ENCODE assay signal across 17 cellular contexts in the genomic region with DNA sequence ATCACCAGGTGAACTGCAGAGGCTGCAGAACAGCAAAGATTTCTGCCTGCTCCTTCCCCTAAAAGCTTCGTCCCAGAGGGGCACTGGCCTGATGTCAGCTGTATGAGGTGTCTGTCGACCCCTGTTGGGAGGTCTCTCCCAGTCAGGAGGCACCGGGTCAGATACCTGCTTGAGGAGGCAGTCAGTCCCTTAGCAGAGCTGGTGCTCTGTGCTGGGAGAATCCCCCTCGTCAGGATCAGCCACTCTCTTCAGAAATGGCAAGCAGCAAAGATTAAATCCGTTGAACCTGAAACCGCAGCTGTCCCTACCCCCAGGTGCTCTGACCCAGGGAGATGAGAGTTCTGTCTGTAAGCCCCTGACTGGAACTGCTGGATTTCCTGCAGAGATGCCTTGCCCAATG.
DNase-seq lines count a peak whose midpoint lies in the region; ATAC-seq, FAIRE-seq and TF ChIP-seq lines count a peak whose summit lies in the region.
"Had no signal": no experiment of that assay in that cellular context is flagged by ENCODE, and none has a peak within 500 bp of the region (broad histone marks: within the 10 kb centered on the region; RNA-seq: fewer than 3 reads in every experiment).

No MANE protein-coding gene starts in this region.

- H3K36me3 ChIP-seq in GM23338 (ENCODE audit: insufficient read depth) (no peaks in the 10 kb centered on the region), H1 (ENCODE audit: control insufficient read depth in 2 of 4, insufficient read depth in 4 of 4, low read length in 3 of 4) (no peaks in the 10 kb centered on the region), neural progenitor cell (no peaks in the 10 kb centered on the region)
- H3K36me3 ChIP-seq: BE2C had no signal

- H3K79me1 ChIP-seq in H1 (ENCODE audit: low read depth, low read length): no peaks in the 10 kb centered on the region

- H3K79me2 ChIP-seq in GM23338 (replicated peaks; ENCODE audit: insufficient read depth) (no peaks in the 10 kb centered on the region), H1 (ENCODE audit: control insufficient read depth in 1 of 2, insufficient read depth in 2 of 2, low read length in 2 of 2) (no peaks in the 10 kb centered on the region), neural progenitor cell (ENCODE audit: low read depth) (no peaks in the 10 kb centered on the region)

- no peaks in the 10 kb centered on the region for H3K9me2 ChIP-seq in GM23338 (ENCODE audit: insufficient read depth)

- H4K20me1 ChIP-seq in GM23338 (replicated peaks; ENCODE audit: insufficient read depth) (no peaks in the 10 kb centered on the region), H1 (replicated peaks in 1 of 2; ENCODE audit: control insufficient read depth in 1 of 2, insufficient read depth in 2 of 2, low read length in 2 of 2) (no peaks in the 10 kb centered on the region), neural progenitor cell (ENCODE audit: low read depth) (no peaks in the 10 kb centered on the region)

- no peak for TF ChIP-seq POLR2A in H1 (IDR thresholded peaks at IDR 0.05; ENCODE audit: control extremely low read depth in 1 of 2, low read depth in 2 of 2, low read length in 2 of 2)

- no peak overlapping the region for H3K4ac ChIP-seq in H1 (replicated peaks; ENCODE audit: insufficient read length, low read depth, low read length)

- no peak overlapping the region for H3K23ac ChIP-seq in H1 (ENCODE audit: insufficient read length)

- H3K4me3 Mint-ChIP-seq in GM23338 (no peak overlapping the region; the same call in 2 of the 3 replicates), neural progenitor cell (no peak overlapping the region)
- H3K4me3 Mint-ChIP-seq: CD4-positive, alpha-beta memory T cell; IgD-negative memory B cell had no signal

- FAIRE-seq in H1 (lab: Jason Lieb, UNC): no peak
- FAIRE-seq: A549, GM19239 had no signal

- no peak for DNase-seq in GM23338 (ENCODE audit: low spot score)
- peak; percentile 58 for DNase-seq in NCI-H69 (lab: John Stamatoyannopoulos, UW)
- no peak for DNase-seq in H1 (ENCODE audit: low read depth in 1 of 2, low spot score in 2 of 2)
- DNase-seq in neural progenitor cell (ENCODE audit: low spot score): no peak
- DNase-seq in ureter (ENCODE audit: low spot score): no peak
- no peak for DNase-seq in RWPE1 (ENCODE audit: low spot score)
- no peak for DNase-seq in medulla oblongata (ENCODE audit: extremely low spot score)
- DNase-seq: BE2C, DND-41, GF-D8, H7 had no signal

- H3K27me3 ChIP-seq in GM23338 (ENCODE audit: insufficient read depth) (no peaks in the 10 kb centered on the region), H1 (replicated peaks in 1 of 4; ENCODE audit: control insufficient read depth in 3 of 4, extremely low read depth in 1 of 4, insufficient read depth in 3 of 4, low read length in 3 of 4) (no peaks in the 10 kb centered on the region), neural progenitor cell (no peaks in the 10 kb centered on the region)
- H3K27me3 ChIP-seq: BE2C had no signal

- no peaks in the 10 kb centered on the region for H3K27me3 Mint-ChIP-seq in GM23338 (ENCODE audit: insufficient read depth, low read depth, poor library complexity)
- H3K27me3 Mint-ChIP-seq in neural progenitor cell (ENCODE audit: insufficient read depth, low read depth): no peaks in the 10 kb centered on the region
- H3K27me3 Mint-ChIP-seq: CD4-positive, alpha-beta memory T cell; IgD-negative memory B cell had no signal

- TF ChIP-seq EP300 in H1 (IDR thresholded peaks at IDR 0.05; ENCODE audit: borderline replicate concordance in 1 of 2, low read depth in 2 of 2, low read length in 2 of 2): no peak

- H3K4me1 Mint-ChIP-seq in GM23338 (no peaks in the 10 kb centered on the region), neural progenitor cell (no peaks in the 10 kb centered on the region)
- H3K4me1 Mint-ChIP-seq: CD4-positive, alpha-beta memory T cell; IgD-negative memory B cell had no signal

- CTCF ChIA-PET in H1 (lab: Charles Lee; ENCODE audit: partially characterized antibody): interaction anchor here (1.1 kb wide), 1 partner anchor 15 kb away, joined by 3 read pairs; no protein-coding TSS in a partner anchor
- CTCF ChIA-PET in RWPE1 (lab: Yijun Ruan, JAX): no interaction called here

- H3K9me3 ChIP-seq in H1 (ENCODE audit: insufficient read depth in 2 of 2, low read depth in 1 of 2, low read length in 1 of 2): no peaks in the 10 kb centered on the region
- no peaks in the 10 kb centered on the region for H3K9me3 ChIP-seq in neural progenitor cell (ENCODE audit: low read depth)
- H3K9me3 ChIP-seq: A549, BE2C had no signal

- no peaks in the 10 kb centered on the region for H3K9me3 Mint-ChIP-seq in GM23338
- H3K9me3 Mint-ChIP-seq in neural progenitor cell: no peaks in the 10 kb centered on the region

- TF ChIP-seq CTCF in GM23338 (conservative IDR thresholded peaks at IDR 0.05; ENCODE audit: low read depth in 2 of 2) (peak in 1 of 2 experiments; percentile 10; a peak in 1 of 4 replicates), H1 (IDR thresholded peaks at IDR 0.05; ENCODE audit: control extremely low read depth in 1 of 3, insufficient read depth in 1 of 3, low read depth in 1 of 3, low read length in 3 of 3) (no peak), neural progenitor cell (IDR thresholded peaks at IDR 0.05) (no peak), RWPE1 (conservative IDR thresholded peaks at IDR 0.05; ENCODE audit: low read depth) (no peak)

- no peak overlapping the region for H2AK5ac ChIP-seq in H1 (ENCODE audit: low read depth, low read length)

- H3K36me3 Mint-ChIP-seq in GM23338 (ENCODE audit: low read depth) (no peaks in the 10 kb centered on the region), neural progenitor cell (no peaks in the 10 kb centered on the region)
- H3K36me3 Mint-ChIP-seq: CD4-positive, alpha-beta memory T cell had no signal

- ATAC-seq in GM23338 (peak; percentile 24; the same call in 1 of the 3 replicates), GM19395 (IDR thresholded peaks at IDR 0.05; ENCODE audit: unreplicated experiment) (no peak)
- ATAC-seq: A549 had no signal

- no peak overlapping the region for H2BK20ac ChIP-seq in H1 (ENCODE audit: low read length)

- TF ChIP-seq RAD21 in H1 (IDR thresholded peaks at IDR 0.05 in 1 of 2, conservative IDR thresholded peaks at IDR 0.05 in 1 of 2; ENCODE audit: low read depth in 2 of 2, low read length in 2 of 2): no peak

- H3K4me1 ChIP-seq in GM23338 (ENCODE audit: insufficient read depth) (no peaks in the 10 kb centered on the region), H1 (replicated peaks in 1 of 4; ENCODE audit: control insufficient read depth in 3 of 4, insufficient read depth in 4 of 4, low read length in 3 of 4) (peaks cover 0 to 3% (median 0%) of the 10 kb centered on the region in 4 experiments; a peak in 2 of 7 replicates), neural progenitor cell (no peaks in the 10 kb centered on the region)
- H3K4me1 ChIP-seq: A549, BE2C had no signal

- H2BK120ac ChIP-seq in H1 (replicated peaks; ENCODE audit: low read depth, low read length): no peak overlapping the region

- no peak overlapping the region for H4K91ac ChIP-seq in H1 (replicated peaks; ENCODE audit: insufficient read length, low read length)

- H3K27ac ChIP-seq in GM23338 (ENCODE audit: low read depth) (no peak overlapping the region), H1 (ENCODE audit: low read depth, low read length) (no peak overlapping the region), neural progenitor cell (no peak overlapping the region), RWPE1 (no peak overlapping the region)
- H3K27ac ChIP-seq: A549, C4-2B had no signal

- POLR2A ChIA-PET in H1 (lab: Charles Lee; ENCODE audit: partially characterized antibody) (no interaction called here), RWPE1 (lab: Yijun Ruan, JAX; ENCODE audit: low non-redundant PET) (no interaction called here)

- H3K14ac ChIP-seq in H1 (ENCODE audit: insufficient read length): no peak overlapping the region

- H3K4me3 ChIP-seq in GM23338 (no peak overlapping the region), H1 (ENCODE audit: extremely low read depth in 1 of 4, insufficient read depth in 2 of 4, low read depth in 3 of 4, low read length in 4 of 4) (no peak overlapping the region), neural progenitor cell (no peak overlapping the region)
- H3K4me3 ChIP-seq: A549 had no signal

- no peak overlapping the region for H3K27ac Mint-ChIP-seq in GM23338
- no peak overlapping the region for H3K27ac Mint-ChIP-seq in neural progenitor cell
- H3K27ac Mint-ChIP-seq: CD4-positive, alpha-beta memory T cell; IgD-negative memory B cell had no signal

- H3K9ac ChIP-seq in H1 (replicated peaks in 1 of 4; ENCODE audit: extremely low read depth in 1 of 4, low read depth in 3 of 4, low read length in 3 of 4) (no peak overlapping the region), neural progenitor cell (no peak overlapping the region)

- H3F3A ChIP-seq in GM23338 (replicated peaks; ENCODE audit: low read depth) (no peaks in the 10 kb centered on the region), neural progenitor cell (ENCODE audit: low read depth) (no peaks in the 10 kb centered on the region)

- H4K8ac ChIP-seq in H1 (ENCODE audit: extremely low read depth, insufficient read depth, low read length): no peak overlapping the region; the same call in 1 of the 2 replicates

- H3K4me2 ChIP-seq in GM23338 (no peak overlapping the region), H1 (ENCODE audit: insufficient read depth in 1 of 2, low read depth in 2 of 2, low read length in 2 of 2) (no peak overlapping the region), neural progenitor cell (no peak overlapping the region)
- H3K4me2 ChIP-seq: A549 had no signal

- H2AFZ ChIP-seq in GM23338 (peak overlapping the region; percentile 80), H1 (ENCODE audit: low read length) (peak overlapping the region; percentile 91), neural progenitor cell (replicated peaks) (peak overlapping the region; percentile 94)

- no peak overlapping the region for H3K56ac ChIP-seq in H1 (replicated peaks; ENCODE audit: insufficient read length, low read depth, low read length)

- H4K5ac ChIP-seq in H1 (ENCODE audit: insufficient read length, low read depth, low read length): no peak overlapping the region

- 91% methylated on average over 6 of the region's 6 CpGs; no CpG with 5 or more reads in 1 of the 2 experiments for WGBS in H1 (ENCODE audit: extremely low coverage in 1 of 2, insufficient coverage in 1 of 2, insufficient read length in 1 of 2, insufficient replicate concordance in 2 of 2, low coverage in 1 of 2, low lambda C conversion rate in 2 of 2, missing lambda C conversion rate in 1 of 2), 2 experiments

- no peaks in the 10 kb centered on the region for H3K23me2 ChIP-seq in H1 (ENCODE audit: low read depth, low read length)

- H3K18ac ChIP-seq in H1 (ENCODE audit: extremely low read depth, low read length): no peak overlapping the region

- no peak overlapping the region for H2BK5ac ChIP-seq in H1 (ENCODE audit: low read depth, low read length)

- H2BK12ac ChIP-seq in H1 (ENCODE audit: low read depth, low read length): no peak overlapping the region

- no peak overlapping the region for H2BK15ac ChIP-seq in H1 (ENCODE audit: low read length)

TF ChIP-seq in GM23338, 12 proteins besides CTCF, POLR2A, EP300 and RAD21 (continues in another document):
- no peak for TF ChIP-seq JUNB (IDR thresholded peaks at IDR 0.05; ENCODE audit: unreplicated experiment)
- TF ChIP-seq CREB1 (CRISPR knock-in tag; IDR thresholded peaks at IDR 0.05; ENCODE audit: low read depth): no peak

TF ChIP-seq in H1, 55 proteins besides CTCF, POLR2A, EP300 and RAD21 (continues in another document):
- no peak for TF ChIP-seq RBBP5 (IDR thresholded peaks at IDR 0.05; ENCODE audit: borderline replicate concordance, low read depth, low read length)
- no peak for TF ChIP-seq TCF12 (IDR thresholded peaks at IDR 0.05; ENCODE audit: low read depth, low read length)
